1 cellular context compared by ENCODE assay signal in genomic region chrX:154135458-154136229, GRCh38.
TF ChIP-seq lines count a peak whose summit lies in the region.

No MANE protein-coding gene starts in this region.

TF ChIP-seq in GM12891, 5 proteins besides CTCF, POLR2A, EP300 and RAD21:
- TF ChIP-seq PAX5 (IDR thresholded peaks at IDR 0.05; ENCODE audit: insufficient read depth, low read length, severe bottlenecking) = no peak
- TF ChIP-seq POLR2AphosphoS5 (IDR thresholded peaks at IDR 0.05; ENCODE audit: low read depth, low read length) = no peak
- no peak for TF ChIP-seq TAF1 (IDR thresholded peaks at IDR 0.05; ENCODE audit: low read depth, low read length)
- no peak for TF ChIP-seq POU2F2 (IDR thresholded peaks at IDR 0.05; ENCODE audit: low read depth, low read length)
- TF ChIP-seq SPI1 (IDR thresholded peaks at IDR 0.05; ENCODE audit: low read depth, low read length) = no peak
